3 cellular contexts compared by ENCODE assay signal in the genomic region with DNA sequence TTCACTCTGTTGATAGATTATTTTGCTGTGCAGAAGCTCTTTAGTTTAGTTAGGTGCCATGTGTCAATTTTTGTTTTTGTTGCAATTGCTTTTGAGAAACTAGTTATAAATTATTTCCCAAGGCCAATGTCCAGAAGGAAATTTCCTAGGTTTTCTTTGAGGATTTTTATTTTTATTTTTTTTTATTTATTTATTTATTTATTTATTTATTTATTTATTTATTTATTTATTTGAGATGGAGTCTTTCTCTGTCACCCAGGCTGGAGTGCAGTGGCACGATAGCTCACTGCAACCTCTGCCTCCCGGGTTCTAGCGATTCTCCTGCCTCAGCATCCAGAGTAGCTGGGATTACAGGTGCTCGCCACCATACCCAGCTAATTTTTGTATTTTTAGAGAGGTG.
A peak's percentile ranks its signal among the peaks of the same experiment; 100 is the strongest.
DNase-seq lines count a peak whose midpoint lies in the region; ATAC-seq, FAIRE-seq and TF ChIP-seq lines count a peak whose summit lies in the region.
"Not testable (repeated sequence)": the region's sequence is repeated elsewhere in the genome, so short reads cannot be mapped to it uniquely, and the experiment has no call there.

No MANE protein-coding gene starts in this region.

- not testable (repeated sequence) for TF ChIP-seq POLR2A in A549 (IDR thresholded peaks at IDR 0.05; ENCODE audit: low read length)

- 55% methylated on average over 4 of the region's 4 CpGs for WGBS in A549 (ENCODE audit: missing lambda C conversion rate)

- ATAC-seq in A549, result not testable (repeated sequence)

- H2AFZ ChIP-seq in osteoblast (ENCODE audit: low read length), result not testable (repeated sequence)

- CTCF ChIA-PET in A549 (lab: Yijun Ruan, JAX), result not testable (repeated sequence)
- CTCF ChIA-PET in HEK293 (lab: Yijun Ruan, JAX), result interaction anchor here (0.7 kb wide), 1 partner anchor 300 kb away, joined by 6 read pairs; no protein-coding TSS in a partner anchor

- H3K27ac ChIP-seq in A549; HEK293 (ENCODE audit: extremely low read depth, low read depth, low read length); osteoblast (ENCODE audit: low read depth, low read length): not testable (repeated sequence)

- not testable (repeated sequence) for H4K20me1 ChIP-seq in osteoblast (ENCODE audit: insufficient read depth, low read length)

- not testable (repeated sequence) for DNase-seq in A549 (ENCODE audit: low read depth in 1 of 2, low spot score in 1 of 2)
- DNase-seq in osteoblast (ENCODE audit: insufficient read length, low spot score, missing footprints), result peak; percentile 13

- not testable (repeated sequence) for H3K4me2 ChIP-seq in A549; osteoblast (ENCODE audit: insufficient read depth, low read length)

- H3K4me1 ChIP-seq in A549; HEK293 (ENCODE audit: control insufficient read depth, insufficient read depth, low read length); osteoblast (ENCODE audit: insufficient read depth, low read length): not testable (repeated sequence)

- FAIRE-seq in A549 (lab: Jason Lieb, UNC), result not testable (repeated sequence)

- not testable (repeated sequence) for H3K27me3 ChIP-seq in osteoblast (ENCODE audit: insufficient read depth, low read length)

- not testable (repeated sequence) for H3K79me2 ChIP-seq in osteoblast (ENCODE audit: insufficient read depth, low read length)

- POLR2A ChIA-PET in A549 (lab: Yijun Ruan, JAX); HEK293 (lab: Yijun Ruan, JAX): not testable (repeated sequence)

- not testable (repeated sequence) for TF ChIP-seq CTCF in A549 (IDR thresholded peaks at IDR 0.05); HEK293 (tag by site-specific recombination; IDR thresholded peaks at IDR 0.05); osteoblast (IDR thresholded peaks at IDR 0.05; ENCODE audit: extremely low read depth, low read depth, low read length)

- TF ChIP-seq RAD21 in A549 (conservative IDR thresholded peaks at IDR 0.05 in 1 of 2, IDR thresholded peaks at IDR 0.05 in 1 of 2), result not testable (repeated sequence)

- H3K4me3 ChIP-seq in A549; HEK293 (ENCODE audit: low read depth, low read length); osteoblast (ENCODE audit: insufficient read depth, low read length): not testable (repeated sequence)

- not testable (repeated sequence) for TF ChIP-seq EP300 in A549 (IDR thresholded peaks at IDR 0.05)

- H3K9me3 ChIP-seq in A549; HEK293 (ENCODE audit: control insufficient read depth, insufficient read depth, low read depth, low read length); osteoblast (ENCODE audit: low read depth, low read length): not testable (repeated sequence)

- not testable (repeated sequence) for H3K36me3 ChIP-seq in HEK293 (ENCODE audit: control insufficient read depth in 2 of 2, insufficient read depth in 1 of 2, low read length in 2 of 2); osteoblast (ENCODE audit: insufficient read depth, low read length)

TF ChIP-seq in A549, 52 proteins besides CTCF, POLR2A, EP300 and RAD21:
- peak; percentile 20; the same call in 1 of the 2 replicates for TF ChIP-seq ZC3H11A (IDR thresholded peaks at IDR 0.05)

TF ChIP-seq in HEK293, 187 proteins besides CTCF, POLR2A, EP300 and RAD21:
- 0 out of 2 replicates have a peak, but pooled peaks have one; percentile 13 for TF ChIP-seq ZNF654 (tag by site-specific recombination; IDR thresholded peaks at IDR 0.05; ENCODE audit: low read depth)
- TF ChIP-seq ZNF623 (tag by site-specific recombination; IDR thresholded peaks at IDR 0.05), result peak; percentile 41
- TF ChIP-seq ZXDB (tag by site-specific recombination; IDR thresholded peaks at IDR 0.05), result 0 out of 2 replicates have a peak, but pooled peaks have one; percentile 16
- TF ChIP-seq, protein P1, sequence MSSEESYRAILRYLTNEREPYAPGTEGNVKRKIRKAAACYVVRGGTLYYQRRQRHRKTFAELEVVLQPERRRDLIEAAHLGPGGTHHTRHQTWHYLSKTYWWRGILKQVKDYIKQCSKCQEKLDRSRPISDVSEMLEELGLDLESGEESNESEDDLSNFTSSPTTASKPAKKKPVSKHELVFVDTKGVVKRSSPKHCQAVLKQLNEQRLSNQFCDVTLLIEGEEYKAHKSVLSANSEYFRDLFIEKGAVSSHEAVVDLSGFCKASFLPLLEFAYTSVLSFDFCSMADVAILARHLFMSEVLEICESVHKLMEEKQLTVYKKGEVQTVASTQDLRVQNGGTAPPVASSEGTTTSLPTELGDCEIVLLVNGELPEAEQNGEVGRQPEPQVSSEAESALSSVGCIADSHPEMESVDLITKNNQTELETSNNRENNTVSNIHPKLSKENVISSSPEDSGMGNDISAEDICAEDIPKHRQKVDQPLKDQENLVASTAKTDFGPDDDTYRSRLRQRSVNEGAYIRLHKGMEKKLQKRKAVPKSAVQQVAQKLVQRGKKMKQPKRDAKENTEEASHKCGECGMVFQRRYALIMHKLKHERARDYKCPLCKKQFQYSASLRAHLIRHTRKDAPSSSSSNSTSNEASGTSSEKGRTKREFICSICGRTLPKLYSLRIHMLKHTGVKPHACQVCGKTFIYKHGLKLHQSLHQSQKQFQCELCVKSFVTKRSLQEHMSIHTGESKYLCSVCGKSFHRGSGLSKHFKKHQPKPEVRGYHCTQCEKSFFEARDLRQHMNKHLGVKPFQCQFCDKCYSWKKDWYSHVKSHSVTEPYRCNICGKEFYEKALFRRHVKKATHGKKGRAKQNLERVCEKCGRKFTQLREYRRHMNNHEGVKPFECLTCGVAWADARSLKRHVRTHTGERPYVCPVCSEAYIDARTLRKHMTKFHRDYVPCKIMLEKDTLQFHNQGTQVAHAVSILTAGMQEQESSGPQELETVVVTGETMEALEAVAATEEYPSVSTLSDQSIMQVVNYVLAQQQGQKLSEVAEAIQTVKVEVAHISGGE (tag by site-specific recombination; conservative IDR thresholded peaks at IDR 0.05; ENCODE audit: low read depth), result peak; percentile 50; the same call in 1 of the 2 replicates
- TF ChIP-seq, protein P2, sequence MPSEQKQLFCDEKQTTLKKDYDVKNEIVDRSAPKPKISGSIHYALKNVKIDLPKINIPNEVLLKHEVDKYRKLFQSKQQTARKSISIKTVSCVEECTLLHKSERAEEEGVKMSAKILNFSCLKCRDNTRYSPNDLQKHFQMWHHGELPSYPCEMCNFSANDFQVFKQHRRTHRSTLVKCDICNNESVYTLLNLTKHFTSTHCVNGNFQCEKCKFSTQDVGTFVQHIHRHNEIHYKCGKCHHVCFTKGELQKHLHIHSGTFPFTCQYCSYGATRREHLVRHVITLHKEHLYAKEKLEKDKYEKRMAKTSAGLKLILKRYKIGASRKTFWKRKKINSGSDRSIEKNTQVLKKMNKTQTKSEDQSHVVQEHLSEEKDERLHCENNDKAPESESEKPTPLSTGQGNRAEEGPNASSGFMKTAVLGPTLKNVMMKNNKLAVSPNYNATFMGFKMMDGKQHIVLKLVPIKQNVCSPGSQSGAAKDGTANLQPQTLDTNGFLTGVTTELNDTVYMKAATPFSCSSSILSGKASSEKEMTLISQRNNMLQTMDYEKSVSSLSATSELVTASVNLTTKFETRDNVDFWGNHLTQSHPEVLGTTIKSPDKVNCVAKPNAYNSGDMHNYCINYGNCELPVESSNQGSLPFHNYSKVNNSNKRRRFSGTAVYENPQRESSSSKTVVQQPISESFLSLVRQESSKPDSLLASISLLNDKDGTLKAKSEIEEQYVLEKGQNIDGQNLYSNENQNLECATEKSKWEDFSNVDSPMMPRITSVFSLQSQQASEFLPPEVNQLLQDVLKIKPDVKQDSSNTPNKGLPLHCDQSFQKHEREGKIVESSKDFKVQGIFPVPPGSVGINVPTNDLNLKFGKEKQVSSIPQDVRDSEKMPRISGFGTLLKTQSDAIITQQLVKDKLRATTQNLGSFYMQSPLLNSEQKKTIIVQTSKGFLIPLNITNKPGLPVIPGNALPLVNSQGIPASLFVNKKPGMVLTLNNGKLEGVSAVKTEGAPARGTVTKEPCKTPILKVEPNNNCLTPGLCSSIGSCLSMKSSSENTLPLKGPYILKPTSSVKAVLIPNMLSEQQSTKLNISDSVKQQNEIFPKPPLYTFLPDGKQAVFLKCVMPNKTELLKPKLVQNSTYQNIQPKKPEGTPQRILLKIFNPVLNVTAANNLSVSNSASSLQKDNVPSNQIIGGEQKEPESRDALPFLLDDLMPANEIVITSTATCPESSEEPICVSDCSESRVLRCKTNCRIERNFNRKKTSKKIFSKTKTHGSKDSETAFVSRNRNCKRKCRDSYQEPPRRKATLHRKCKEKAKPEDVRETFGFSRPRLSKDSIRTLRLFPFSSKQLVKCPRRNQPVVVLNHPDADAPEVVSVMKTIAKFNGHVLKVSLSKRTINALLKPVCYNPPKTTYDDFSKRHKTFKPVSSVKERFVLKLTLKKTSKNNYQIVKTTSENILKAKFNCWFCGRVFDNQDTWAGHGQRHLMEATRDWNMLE (tag by site-specific recombination; conservative IDR thresholded peaks at IDR 0.05; ENCODE audit: low read depth), result peak; percentile 71; the same call in 1 of the 2 replicates
- peak; percentile 49; the same call in 1 of the 2 replicates for TF ChIP-seq ZBTB8A (tag by site-specific recombination; IDR thresholded peaks at IDR 0.05)
- TF ChIP-seq ZNF555 (tag by site-specific recombination; conservative IDR thresholded peaks at IDR 0.05), result peak; percentile 55
- TF ChIP-seq ZNF426 (tag by site-specific recombination; IDR thresholded peaks at IDR 0.05), result peak; percentile 52
- peak; percentile 60; the same call in 1 of the 2 replicates for TF ChIP-seq ZNF394 (tag by site-specific recombination; IDR thresholded peaks at IDR 0.05; ENCODE audit: borderline replicate concordance)
